Comparison of ENCODE assay signal across 8 cellular contexts in genomic region chr5:141875795-141876627, GRCh38. TPM values are rescaled to one million over a fixed set of nuclear protein-coding genes. Genes with fewer than 3 reads are reported as not detected.
DNase-seq lines count a peak whose midpoint lies in the region; ATAC-seq and TF ChIP-seq lines count a peak whose summit lies in the region.

No MANE protein-coding gene starts in this region.

- no peaks in the 10 kb centered on the region for H3K27me3 ChIP-seq in dorsolateral prefrontal cortex

- H3K36me3 ChIP-seq in urinary bladder (ENCODE audit: insufficient read depth), result no peaks in the 10 kb centered on the region

- no peaks in the 10 kb centered on the region for H3K9me3 Mint-ChIP-seq in activated naive CD8-positive, alpha-beta T cell (ENCODE audit: low read depth)
- H3K9me3 Mint-ChIP-seq in activated naive CD8-positive, alpha-beta T cell treated with anti-CD3 and anti-CD28 coated beads for 36 hours, result no peaks in the 10 kb centered on the region
- no peaks in the 10 kb centered on the region for H3K9me3 Mint-ChIP-seq in mesothelial cell of epicardium

- no peaks in the 10 kb centered on the region for H3K36me3 Mint-ChIP-seq in activated naive CD8-positive, alpha-beta T cell
- no peaks in the 10 kb centered on the region for H3K36me3 Mint-ChIP-seq in activated naive CD8-positive, alpha-beta T cell treated with anti-CD3 and anti-CD28 coated beads for 36 hours
- H3K36me3 Mint-ChIP-seq in mesothelial cell of epicardium, result no peaks in the 10 kb centered on the region

- no peak overlapping the region for H3K27ac Mint-ChIP-seq in activated naive CD8-positive, alpha-beta T cell
- no peak overlapping the region for H3K27ac Mint-ChIP-seq in activated naive CD8-positive, alpha-beta T cell treated with anti-CD3 and anti-CD28 coated beads for 36 hours
- no peak overlapping the region for H3K27ac Mint-ChIP-seq in mesothelial cell of epicardium

- ATAC-seq in HG02938 (IDR thresholded peaks at IDR 0.05; ENCODE audit: unreplicated experiment), result no peak

- TF ChIP-seq CTCF in dorsolateral prefrontal cortex (IDR thresholded peaks at IDR 0.05 in 54 of 56, conservative IDR thresholded peaks at IDR 0.05 in 2 of 56; ENCODE audit: low read depth in 1 of 56, partially characterized antibody in 56 of 56), result peak in 9 of 56 donors; percentile 3 to 22 (median 9)
- no peak for TF ChIP-seq CTCF in mesothelial cell of epicardium (IDR thresholded peaks at IDR 0.05; ENCODE audit: unreplicated experiment)

- WGBS in urinary bladder, result under 1% methylated on average over 65 of the region's 65 CpGs

- peaks cover 22% of the 10 kb centered on the region for H3K4me1 Mint-ChIP-seq in activated naive CD8-positive, alpha-beta T cell (ENCODE audit: low read depth)
- peaks cover 18% of the 10 kb centered on the region for H3K4me1 Mint-ChIP-seq in activated naive CD8-positive, alpha-beta T cell treated with anti-CD3 and anti-CD28 coated beads for 36 hours
- H3K4me1 Mint-ChIP-seq in mesothelial cell of epicardium, result peaks cover 44% of the 10 kb centered on the region

- no peak for DNase-seq in activated naive CD8-positive, alpha-beta T cell treated with anti-CD3 and anti-CD28 coated beads for 36 hours
- DNase-seq in dorsolateral prefrontal cortex, result peak in 3 of 10 donors; percentile 35 to 47 (median 45)
- no peak for DNase-seq in mesothelial cell of epicardium (ENCODE audit: low spot score in 2 of 2, unreplicated experiment in 2 of 2)
- DNase-seq in NCI-H345 treated with DMSO at 0.1 percent for 48 hours (lab: John Stamatoyannopoulos, UW; ENCODE audit: unreplicated experiment), result no peak
- no peak for DNase-seq in NK-92 treated with Interleukin-12 subunit alpha and Interleukin-12 subunit beta, amount 100 ng/mL, for 24 hours (lab: John Stamatoyannopoulos, UW)

- peaks cover 36% of the 10 kb centered on the region for H3K27me3 Mint-ChIP-seq in activated naive CD8-positive, alpha-beta T cell
- H3K27me3 Mint-ChIP-seq in activated naive CD8-positive, alpha-beta T cell treated with anti-CD3 and anti-CD28 coated beads for 36 hours, result peaks cover 67% of the 10 kb centered on the region
- H3K27me3 Mint-ChIP-seq in mesothelial cell of epicardium (ENCODE audit: low read depth), result peaks cover 77% of the 10 kb centered on the region

- H3K4me3 ChIP-seq in dorsolateral prefrontal cortex, result peak overlapping the region; percentile 65 to 97 (median 88)
- peak overlapping the region; percentile 55 for H3K4me3 ChIP-seq in urinary bladder (ENCODE audit: low read depth, low read length)

- H3K27ac ChIP-seq in dorsolateral prefrontal cortex, result peak overlapping the region in 58 of 59 donors; percentile 29 to 99 (median 96)
- no peak overlapping the region for H3K27ac ChIP-seq in urinary bladder (ENCODE audit: low read depth)

- intact Hi-C loops in dorsolateral prefrontal cortex (cut with DNase I), result loop anchor here in 1 of 2 donors (5.0 kb wide), 3 partner anchors 54 to 129 kb away; partner anchors contain the start of gene RNF14

- peak overlapping the region; percentile 63 for H3K4me3 Mint-ChIP-seq in activated naive CD8-positive, alpha-beta T cell
- H3K4me3 Mint-ChIP-seq in activated naive CD8-positive, alpha-beta T cell treated with anti-CD3 and anti-CD28 coated beads for 36 hours, result no peak overlapping the region
- peak overlapping the region; percentile 66 for H3K4me3 Mint-ChIP-seq in mesothelial cell of epicardium

- H3K4me1 ChIP-seq in urinary bladder (ENCODE audit: insufficient read depth), result no peaks in the 10 kb centered on the region

RNA-seq across cellular contexts. Expression of gene PCDH1, which starts 2.2 kb away (rescaled TPM):
- total RNA-seq in activated naive CD8-positive, alpha-beta T cell treated with anti-CD3 and anti-CD28 coated beads for 36 hours, result not detected
- 100 to 1,000 TPM in 12 of 120 experiments, 10 to 100 TPM in 108; 37.8 to 132 (median 87.1) TPM for total RNA-seq in dorsolateral prefrontal cortex
- total RNA-seq in mesothelial cell of epicardium, result 5.1 to 6.1 TPM (median 5.4 TPM) in 3 replicates
- 21.1 TPM for total RNA-seq in urinary bladder
- polyA plus RNA-seq in urinary bladder, result 22.5 TPM

RNA-seq across cellular contexts. Expression of gene DELE1, which starts 47.7 kb away (rescaled TPM):
- total RNA-seq in activated naive CD8-positive, alpha-beta T cell treated with anti-CD3 and anti-CD28 coated beads for 36 hours, result 10 to 100 TPM; 46.4 to 51.6 TPM
- total RNA-seq in dorsolateral prefrontal cortex (100 to 1,000 TPM in 11 of 120 experiments, 10 to 100 TPM in 109; 54.4 to 110 (median 82.7) TPM), mesothelial cell of epicardium (85.4 to 91.5 TPM (median 88.3 TPM) in 3 replicates), urinary bladder (55.9 TPM)
- 50.5 TPM for polyA plus RNA-seq in urinary bladder
